In the genomic region with DNA sequence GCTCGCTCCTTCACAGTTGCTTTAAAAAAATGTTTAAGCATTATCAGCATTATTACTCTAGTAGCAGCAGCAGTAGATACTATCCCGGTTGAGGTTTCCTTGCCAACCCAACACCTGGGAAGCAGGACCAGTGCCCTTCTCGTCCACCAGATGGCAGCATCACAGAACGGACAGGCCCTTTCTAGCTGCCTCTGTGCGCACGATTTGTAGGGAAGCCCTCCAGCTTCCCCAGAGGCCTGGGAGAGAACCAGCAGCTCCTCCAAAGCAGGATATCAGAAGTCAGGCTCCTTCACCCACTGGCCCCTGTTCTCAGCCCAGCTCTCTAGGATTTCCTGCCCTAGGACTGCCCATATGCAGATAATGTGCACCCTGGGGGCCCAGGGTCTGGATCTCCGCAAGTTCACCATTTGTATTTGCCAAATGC, we compare ENCODE assay signal across 8 cellular contexts. TPM values are rescaled to one million over a fixed set of nuclear protein-coding genes. Genes with fewer than 3 reads are reported as not detected.
DNase-seq lines count a peak whose midpoint lies in the region; ATAC-seq and TF ChIP-seq lines count a peak whose summit lies in the region.

No MANE protein-coding gene starts in this region.

- H3K4me2 ChIP-seq in DOHH2 (ENCODE audit: low read length) (no peak overlapping the region), GM23338 (no peak overlapping the region), MM.1S (ENCODE audit: low read depth, low read length) (peak overlapping the region; percentile 23; the same call in 1 of the 2 replicates), osteoblast (ENCODE audit: insufficient read depth, low read length) (no peak overlapping the region)

- peak; percentile 99 for ATAC-seq in GM23338

- H2AFZ ChIP-seq in GM23338: peak overlapping the region; percentile 85
- no peak overlapping the region for H2AFZ ChIP-seq in MM.1S (ENCODE audit: low read length)
- no peak overlapping the region for H2AFZ ChIP-seq in osteoblast (ENCODE audit: low read length)

- H3K9me2 ChIP-seq in DOHH2 (replicated peaks; ENCODE audit: control insufficient read depth, low read length) (no peaks in the 10 kb centered on the region), GM23338 (ENCODE audit: insufficient read depth) (0 out of 2 replicates have a peak, but pooled peaks cover 5% of the 10 kb centered on the region), MM.1S (replicated peaks; ENCODE audit: insufficient read depth, low read length) (no peaks in the 10 kb centered on the region)

- H3K27ac ChIP-seq in DOHH2 (ENCODE audit: low read depth, low read length): no peak overlapping the region
- no peak overlapping the region for H3K27ac ChIP-seq in GM23338 (ENCODE audit: low read depth)
- no peak overlapping the region for H3K27ac ChIP-seq in MM.1S (ENCODE audit: low read length)
- no peak overlapping the region for H3K27ac ChIP-seq in osteoblast (ENCODE audit: low read depth, low read length)
- H3K27ac ChIP-seq in thyroid gland: no peak overlapping the region

- H3K36me3 ChIP-seq in DOHH2 (ENCODE audit: control insufficient read depth, low read length): no peaks in the 10 kb centered on the region
- no peaks in the 10 kb centered on the region for H3K36me3 ChIP-seq in GM23338 (ENCODE audit: insufficient read depth)
- H3K36me3 ChIP-seq in MM.1S (replicated peaks; ENCODE audit: insufficient read depth, low read length): no peaks in the 10 kb centered on the region
- H3K36me3 ChIP-seq in osteoblast (ENCODE audit: insufficient read depth, low read length): no peaks in the 10 kb centered on the region
- no peaks in the 10 kb centered on the region for H3K36me3 ChIP-seq in thyroid gland

- no peak overlapping the region for H3K4me3 Mint-ChIP-seq in GM23338

- H3K9me3 ChIP-seq in DOHH2 (ENCODE audit: control insufficient read depth, insufficient read depth, low read length) (no peaks in the 10 kb centered on the region), MM.1S (replicated peaks; ENCODE audit: insufficient read depth, low read length) (no peaks in the 10 kb centered on the region), osteoblast (ENCODE audit: low read depth, low read length) (no peaks in the 10 kb centered on the region), thyroid gland (no peaks in the 10 kb centered on the region)

- no peak for TF ChIP-seq POLR2A in thyroid gland (IDR thresholded peaks at IDR 0.05)

- H4K20me1 ChIP-seq in DOHH2 (ENCODE audit: control insufficient read depth, insufficient read depth, low read depth, low read length): no peaks in the 10 kb centered on the region
- H4K20me1 ChIP-seq in GM23338 (replicated peaks; ENCODE audit: insufficient read depth): no peaks in the 10 kb centered on the region
- H4K20me1 ChIP-seq in MM.1S (ENCODE audit: insufficient read depth, low read length): no peaks in the 10 kb centered on the region
- no peaks in the 10 kb centered on the region for H4K20me1 ChIP-seq in osteoblast (ENCODE audit: insufficient read depth, low read length)

- H3K4me3 ChIP-seq in DOHH2 (ENCODE audit: low read length): no peak overlapping the region
- no peak overlapping the region for H3K4me3 ChIP-seq in GM23338
- H3K4me3 ChIP-seq in MM.1S (ENCODE audit: low read length): no peak overlapping the region
- H3K4me3 ChIP-seq in osteoblast (ENCODE audit: insufficient read depth, low read length): no peak overlapping the region
- H3K4me3 ChIP-seq in thyroid gland (replicated peaks in 1 of 3): no peak overlapping the region

- peaks cover 6% of the 10 kb centered on the region; the same call in 1 of the 2 replicates for H3K27me3 ChIP-seq in DOHH2 (ENCODE audit: control insufficient read depth, low read length)
- H3K27me3 ChIP-seq in GM23338 (ENCODE audit: insufficient read depth): no peaks in the 10 kb centered on the region
- no peaks in the 10 kb centered on the region for H3K27me3 ChIP-seq in MM.1S (replicated peaks; ENCODE audit: insufficient read depth, low read length)
- H3K27me3 ChIP-seq in osteoblast (ENCODE audit: insufficient read depth, low read length): no peaks in the 10 kb centered on the region
- no peaks in the 10 kb centered on the region for H3K27me3 ChIP-seq in thyroid gland

- H3K4me1 ChIP-seq in DOHH2 (ENCODE audit: control insufficient read depth, low read length): no peaks in the 10 kb centered on the region
- H3K4me1 ChIP-seq in GM23338 (ENCODE audit: insufficient read depth): no peaks in the 10 kb centered on the region
- peaks cover 10% of the 10 kb centered on the region for H3K4me1 ChIP-seq in MM.1S (ENCODE audit: low read length)
- H3K4me1 ChIP-seq in osteoblast (ENCODE audit: insufficient read depth, low read length): peaks cover 4% of the 10 kb centered on the region
- no peaks in the 10 kb centered on the region for H3K4me1 ChIP-seq in thyroid gland

- DNase-seq in GM23338 (ENCODE audit: low spot score): peak; percentile 96
- DNase-seq in MM.1S: peak; percentile 71
- DNase-seq in SHP77 (lab: John Stamatoyannopoulos, UW): peak; percentile 86 to 87
- DNase-seq in activated effector memory CD4-positive, alpha-beta T cell treated with Interleukin-2 at 50 U/mL for 16 hours: peak; percentile 29
- DNase-seq in germinal center (ENCODE audit: low spot score): peak; percentile 70
- DNase-seq in osteoblast (ENCODE audit: insufficient read length, low spot score, missing footprints): peak; percentile 89
- peak; percentile 84 to 88 for DNase-seq in thyroid gland

- H3F3A ChIP-seq in DOHH2 (ENCODE audit: control insufficient read depth, insufficient read depth): no peaks in the 10 kb centered on the region
- H3F3A ChIP-seq in GM23338 (replicated peaks; ENCODE audit: low read depth): no peaks in the 10 kb centered on the region
- no peaks in the 10 kb centered on the region for H3F3A ChIP-seq in MM.1S (ENCODE audit: insufficient read depth, low read length)

- no peak overlapping the region for H3K27ac Mint-ChIP-seq in GM23338

- peaks cover 9% of the 10 kb centered on the region; the same call in 2 of the 3 replicates for H3K36me3 Mint-ChIP-seq in GM23338 (ENCODE audit: low read depth)

- peaks cover 7% of the 10 kb centered on the region for H3K27me3 Mint-ChIP-seq in GM23338 (ENCODE audit: insufficient read depth, low read depth, poor library complexity)

- intact Hi-C loops in thyroid gland (cut with DNase I): loop anchor here (5.0 kb wide), 1 partner anchor 510 kb away; no protein-coding TSS in a partner anchor

- peaks cover 14% of the 10 kb centered on the region for H3K4me1 Mint-ChIP-seq in GM23338

- 14 to 24% methylated on average over 5 to 7 of the region's 7 CpGs for WGBS in thyroid gland, 2 donors

- H3K9ac ChIP-seq in MM.1S (ENCODE audit: low read length): no peak overlapping the region

- no peaks in the 10 kb centered on the region for H3K79me2 ChIP-seq in DOHH2 (ENCODE audit: control insufficient read depth, low read length)
- no peaks in the 10 kb centered on the region for H3K79me2 ChIP-seq in GM23338 (replicated peaks; ENCODE audit: insufficient read depth)
- no peaks in the 10 kb centered on the region for H3K79me2 ChIP-seq in MM.1S (ENCODE audit: low read length)
- no peaks in the 10 kb centered on the region for H3K79me2 ChIP-seq in osteoblast (ENCODE audit: insufficient read depth, low read length)

- peaks cover 17% of the 10 kb centered on the region; the same call in 2 of the 3 replicates for H3K9me3 Mint-ChIP-seq in GM23338

- TF ChIP-seq CTCF in DOHH2 (IDR thresholded peaks at IDR 0.05; ENCODE audit: low read depth, low read length, poor library complexity, severe bottlenecking): peak; percentile 86
- TF ChIP-seq CTCF in GM23338 (conservative IDR thresholded peaks at IDR 0.05; ENCODE audit: low read depth in 2 of 2): peak; percentile 93 to 98
- TF ChIP-seq CTCF in MM.1S (IDR thresholded peaks at IDR 0.05; ENCODE audit: low read length): peak; percentile 95
- TF ChIP-seq CTCF in osteoblast (IDR thresholded peaks at IDR 0.05; ENCODE audit: extremely low read depth, low read depth, low read length): peak; percentile 97
- peak; percentile 56 to 95 (median 90) for TF ChIP-seq CTCF in thyroid gland (IDR thresholded peaks at IDR 0.05)

TF ChIP-seq in GM23338, 12 proteins besides CTCF, POLR2A, EP300 and RAD21 (continues in another document):
- TF ChIP-seq ZNF331 (CRISPR knock-in tag; IDR thresholded peaks at IDR 0.05; ENCODE audit: low read depth) (no peak), CREB1 (CRISPR knock-in tag; IDR thresholded peaks at IDR 0.05; ENCODE audit: low read depth) (peak; percentile 21; the same call in 1 of the 2 replicates), EZH2 (IDR thresholded peaks at IDR 0.05; ENCODE audit: low read depth, unreplicated experiment) (no peak), STAT1 (IDR thresholded peaks at IDR 0.05; ENCODE audit: unreplicated experiment) (no peak), ZNF114 (CRISPR knock-in tag; IDR thresholded peaks at IDR 0.05) (no peak), EZH2phosphoT487 (IDR thresholded peaks at IDR 0.05; ENCODE audit: unreplicated experiment) (no peak)

RNA-seq across cellular contexts. Expression of a gene that starts 16.8 kb away (rescaled TPM):
- total RNA-seq in GM23338 (2014; rRNA removed; shearing (Covaris generic)): 7.4 and 8.2 TPM in 2 replicates
- 3.5 TPM in 2 replicates for polyA plus RNA-seq in GM23338 (2016; fragmentation: Nextera tagmentation; extraction: Ambion mirVana)
- total RNA-seq in osteoblast (0.59 and 0.72 TPM in 2 replicates), thyroid gland (10 to 100 TPM; 19.9 to 82.8 (median 22.7) TPM)

Comparison
In these comparisons a context has a peak if more than half of its experiments do, and no peak if none do; other contexts are left out.
1. DNase-seq: peak in every context shown above with its lines; median percentile 96 in GM23338; 89 in osteoblast; 86 in SHP77; 86 in thyroid gland; 71 in MM.1S; 70 in germinal center; 29 in activated effector memory CD4-positive, alpha-beta T cell treated with Interleukin-2 at 50 U/mL for 16 hours.